Comparison of ENCODE assay signal across 30 cellular contexts in genomic region chr3:185381321-185381720, GRCh38.
"Had no signal": no experiment of that assay in that cellular context is flagged by ENCODE, and none has a peak within 500 bp of the region (broad histone marks: within the 10 kb centered on the region; RNA-seq: fewer than 3 reads in every experiment).

No MANE protein-coding gene starts in this region.

- H3K4me2 ChIP-seq: PC-9 had no signal

- H3K27me3 ChIP-seq: adrenal gland, body of pancreas, breast epithelium had no signal

- H3K4me3 ChIP-seq: adrenal gland, body of pancreas, breast epithelium, PC-9 had no signal

- H3K36me3 ChIP-seq: adrenal gland, breast epithelium had no signal

- H3K9me3 ChIP-seq: adrenal gland, body of pancreas, breast epithelium had no signal

- H3K4me1 ChIP-seq: breast epithelium had no signal

- H2AFZ ChIP-seq: PC-9 had no signal

- DNase-seq: activated B cell treated with CpG ODN at 0.5 μM for 24 hours; activated CD4-positive, alpha-beta memory T cell treated with anti-CD3 and anti-CD28 coated beads for 36 hours; activated CD4-positive, alpha-beta T cell treated with anti-CD3 and anti-CD28 coated beads for 4 hours; activated CD4-positive, alpha-beta T cell treated with anti-CD3 and anti-CD28 coated beads, Interleukin-2, amount 50 U/mL, for 1 hour; activated CD4-positive, CD25-positive, alpha-beta regulatory T cell treated with anti-CD3 and anti-CD28 coated beads, Interleukin-2, amount 50 U/mL, for 72 hours; activated CD8-positive, alpha-beta memory T cell treated with anti-CD3 and anti-CD28 coated beads, Interleukin-2, amount 50 U/mL, for 4 hours; activated gamma-delta T cell treated with Interleukin-2 at 50 U/mL for 16 hours; activated naive CD4-positive, alpha-beta T cell treated with anti-CD3 and anti-CD28 coated beads for 36 hours; activated T-cell treated with anti-CD3 and anti-CD28 coated beads for 4 hours; activated T-cell treated with anti-CD3 and anti-CD28 coated beads, Interleukin-2, amount 50 U/mL, for 4 hours; adrenal gland; body of pancreas; NCI-H1105; NCI-H1417 treated with DMSO at 0.1 percent for 48 hours; NCI-H187 treated with DMSO at 0.1 percent for 48 hours; NCI-H2081; NCI-H345; NCI-H524 treated with DMSO at 0.1 percent for 48 hours; NK-92 treated with Interleukin-12 subunit alpha and Interleukin-12 subunit beta, amount 100 ng/mL, for 24 hours; PC-9; Right ventricle myocardium superior; SW 1271; T-helper 1 cell; T-helper 2 cell; T-helper 9 cell had no signal

- FAIRE-seq: astrocyte, RCC 7860 had no signal

- ATAC-seq: activated naive CD4-positive, alpha-beta T cell treated with anti-CD3 and anti-CD28 coated beads, Interleukin-2, amount 50 U/mL, for 72 hours; activated T-cell treated with anti-CD3 and anti-CD28 coated beads, Interleukin-2, amount 50 U/mL, for 4 hours; body of pancreas had no signal

- H3K27ac ChIP-seq: adrenal gland, body of pancreas, breast epithelium, PC-9, VCaP had no signal
